8 cellular contexts compared by ENCODE assay signal in genomic region chr1:19799877-19800804, GRCh38. TPM values are rescaled to one million over a fixed set of nuclear protein-coding genes. Genes with fewer than 3 reads are reported as not detected.
DNase-seq lines count a peak whose midpoint lies in the region; ATAC-seq and TF ChIP-seq lines count a peak whose summit lies in the region.

TMCO4 (minus strand) TSS chr1:19799916; CDS start chr1:19780758, 19,158 bp downstream.

- DNase-seq in NCI-H1694 treated with DMSO at 0.1 percent for 48 hours (lab: John Stamatoyannopoulos, UW) (peak; percentile 7), NCI-H1694 (lab: John Stamatoyannopoulos, UW) (no peak), RPMI8226 (peak; percentile 86)
- DNase-seq in activated naive CD4-positive, alpha-beta T cell treated with Interleukin-2 at 50 U/mL for 16 hours, result peak; percentile 49

- H3K4me1 ChIP-seq in gastroesophageal sphincter, result peaks cover 0 to 28% (median 11%) of the 10 kb centered on the region in 3 donors
- peaks cover 11 to 12% of the 10 kb centered on the region in 2 experiments for H3K4me1 ChIP-seq in neutrophil (ENCODE audit: control insufficient read depth in 1 of 2, insufficient read depth in 1 of 2, low read depth in 1 of 2, low read length in 1 of 2)
- H3K4me1 ChIP-seq in thymus (ENCODE audit: control insufficient read depth, insufficient read depth, low read length), result peaks cover 5% of the 10 kb centered on the region

- H3K27ac ChIP-seq in gastroesophageal sphincter (peak within 1 kb of the TSS; percentile 44 to 91 (median 86)), neutrophil (no peak within 1 kb of the TSS), thymus (ENCODE audit: low read depth) (peak within 1 kb of the TSS; percentile 84)

- WGBS in gastroesophageal sphincter (ENCODE audit: low coverage in 1 of 2), 2 donors, result 11 to 34% methylated on average over 11 to 13 of the region's 65 CpGs
- WGBS in thymus, result 12% methylated on average over 65 of the region's 65 CpGs

- H3K27me3 ChIP-seq in gastroesophageal sphincter (no peaks in the 10 kb centered on the region), neutrophil (peaks cover 20% of the 10 kb centered on the region), thymus (ENCODE audit: control insufficient read depth, insufficient read depth) (no peaks in the 10 kb centered on the region)

- H3K36me3 ChIP-seq in gastroesophageal sphincter, result peaks cover 0 to 14% of the 10 kb centered on the region in 2 donors
- no peaks in the 10 kb centered on the region for H3K36me3 ChIP-seq in neutrophil
- H3K36me3 ChIP-seq in thymus (ENCODE audit: control insufficient read depth, insufficient read depth), result no peaks in the 10 kb centered on the region

- peak; percentile 44 for ATAC-seq in HG03139 (IDR thresholded peaks at IDR 0.05; ENCODE audit: unreplicated experiment)
- ATAC-seq in gastroesophageal sphincter, result peak; percentile 86

- H3K4me3 ChIP-seq in gastroesophageal sphincter (peak within 1 kb of the TSS; percentile 58 to 87), neutrophil (ENCODE audit: low read depth in 1 of 2, low read length in 1 of 2) (peak within 1 kb of the TSS; percentile 56 to 63), thymus (ENCODE audit: low read length) (peak within 1 kb of the TSS; percentile 85)

- TF ChIP-seq POLR2A in gastroesophageal sphincter (IDR thresholded peaks at IDR 0.05), result no peak

- TF ChIP-seq EP300 in gastroesophageal sphincter (IDR thresholded peaks at IDR 0.05), result no peak

- TF ChIP-seq CTCF in gastroesophageal sphincter (IDR thresholded peaks at IDR 0.05) (no peak), neutrophil (IDR thresholded peaks at IDR 0.05) (no peak)

- H3K9me3 ChIP-seq in gastroesophageal sphincter (no peaks in the 10 kb centered on the region), neutrophil (no peaks in the 10 kb centered on the region), thymus (ENCODE audit: control insufficient read depth) (no peaks in the 10 kb centered on the region)

RNA-seq across cellular contexts. Expression of gene TMCO4, which starts in this region (rescaled TPM):
- 10 to 100 TPM; 18.1 to 36.9 (median 24.5) TPM for total RNA-seq in gastroesophageal sphincter
- 11.5 TPM for polyA plus RNA-seq in thymus
